18 cellular contexts compared by ENCODE assay signal in the genomic region with DNA sequence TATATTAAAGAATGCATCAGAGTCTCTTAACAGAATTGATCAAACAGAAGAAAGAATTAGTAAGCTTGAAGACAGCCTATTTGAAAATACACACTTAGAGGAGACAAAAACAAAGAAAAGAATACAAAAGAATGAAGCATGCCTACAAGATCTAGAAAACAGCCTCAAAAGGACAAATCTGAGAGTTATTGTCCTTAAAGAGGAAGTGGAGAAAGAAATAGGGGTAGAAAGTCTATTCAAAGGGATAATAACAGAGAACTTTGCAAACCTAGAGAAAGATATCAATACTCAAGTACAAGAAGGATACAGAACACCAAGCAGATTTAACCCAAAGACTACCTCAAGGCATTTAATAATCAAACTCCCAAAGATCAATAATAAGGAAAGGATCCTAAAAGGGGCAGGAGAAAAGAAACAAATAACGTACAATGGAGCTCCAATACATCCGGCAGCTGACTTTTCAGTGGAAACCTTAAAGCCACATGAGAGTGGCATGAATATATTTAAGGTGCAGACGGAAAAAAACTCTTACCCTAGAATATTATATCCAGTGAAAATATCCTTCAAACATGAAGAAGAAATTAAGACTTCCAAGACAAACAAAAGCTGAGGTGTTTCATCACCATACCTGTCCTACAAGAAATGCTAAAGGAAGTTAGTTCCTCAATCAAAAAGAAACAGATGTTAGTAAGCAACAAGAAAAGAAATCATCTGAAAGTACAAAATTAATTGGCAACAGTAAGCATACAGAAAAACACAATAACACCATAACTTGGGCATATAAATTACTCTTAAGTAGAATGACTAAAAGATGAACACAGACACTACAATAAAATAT. TPM values are rescaled to one million over a fixed set of nuclear protein-coding genes. Genes with fewer than 3 reads are reported as not detected.
DNase-seq lines count a peak whose midpoint lies in the region; ATAC-seq, FAIRE-seq and TF ChIP-seq lines count a peak whose summit lies in the region.
"Had no signal": no experiment of that assay in that cellular context is flagged by ENCODE, and none has a peak within 500 bp of the region (broad histone marks: within the 10 kb centered on the region; RNA-seq: fewer than 3 reads in every experiment).

No MANE protein-coding gene starts in this region.

- peak; percentile 53 for FAIRE-seq in D721Med (lab: Jason Lieb, UNC)
- no peak for FAIRE-seq in GM12891 (lab: Jason Lieb, UNC)
- FAIRE-seq: A549, H54 had no signal

- DNase-seq in D721Med (ENCODE audit: insufficient read length, low spot score) = no peak
- no peak for DNase-seq in GM12891 (ENCODE audit: insufficient read length, low spot score)
- peak; percentile 56 for DNase-seq in epithelial cell of esophagus (ENCODE audit: low read depth)
- no peak for DNase-seq in natural killer cell
- DNase-seq in nucleus accumbens (lab: John Stamatoyannopoulos, UW) = no peak
- DNase-seq: BE2C; CD4-positive, alpha-beta memory T cell; DMS153; DMS79 treated with DMSO at 0.1 percent for 48 hours; EL; GM23248 had no signal

- H3K9me3 Mint-ChIP-seq in activated T-helper 17 cell treated with anti-CD3 and anti-CD28 coated beads, Interleukin-2, amount 50 U/mL, for 72 hours = no peaks in the 10 kb centered on the region
- H3K9me3 Mint-ChIP-seq in natural killer cell = no peaks in the 10 kb centered on the region

- H3K4me3 ChIP-seq in epithelial cell of esophagus (ENCODE audit: low read length) = no peak overlapping the region
- H3K4me3 ChIP-seq: A549, GM23248 had no signal

- no peaks in the 10 kb centered on the region for H3K27me3 Mint-ChIP-seq in activated T-helper 17 cell treated with anti-CD3 and anti-CD28 coated beads, Interleukin-2, amount 50 U/mL, for 72 hours
- no peaks in the 10 kb centered on the region for H3K27me3 Mint-ChIP-seq in natural killer cell (ENCODE audit: low read depth in 2 of 2)
- H3K27me3 Mint-ChIP-seq: CD4-positive, alpha-beta memory T cell; IgD-negative memory B cell had no signal

- intact Hi-C loops in natural killer cell (cut with micrococcal nuclease) = no loop called here

- TF ChIP-seq POLR2A in GM12891 (IDR thresholded peaks at IDR 0.05; ENCODE audit: low read depth, low read length) = no peak

- TF ChIP-seq CTCF in D721Med (IDR thresholded peaks at IDR 0.05; ENCODE audit: insufficient read depth, missing control alignments) (no peak), epithelial cell of esophagus (IDR thresholded peaks at IDR 0.05; ENCODE audit: insufficient read depth, low read depth, low read length, missing control alignments) (no peak), natural killer cell (IDR thresholded peaks at IDR 0.05) (no peak)

- H3K4me1 Mint-ChIP-seq in activated T-helper 17 cell treated with anti-CD3 and anti-CD28 coated beads, Interleukin-2, amount 50 U/mL, for 72 hours = peaks cover 44% of the 10 kb centered on the region
- peaks cover 63 to 64% of the 10 kb centered on the region in 2 donors for H3K4me1 Mint-ChIP-seq in natural killer cell

- ATAC-seq in activated T-helper 17 cell treated with anti-CD3 and anti-CD28 coated beads, Interleukin-2, amount 50 U/mL, for 72 hours (replicated peaks) = no peak
- ATAC-seq in natural killer cell (no peak), GM19023 (IDR thresholded peaks at IDR 0.05; ENCODE audit: unreplicated experiment) (no peak), GM19328 (IDR thresholded peaks at IDR 0.05; ENCODE audit: unreplicated experiment) (no peak)
- ATAC-seq: A549, HCT116 had no signal

- H3K4me3 Mint-ChIP-seq in activated T-helper 17 cell treated with anti-CD3 and anti-CD28 coated beads, Interleukin-2, amount 50 U/mL, for 72 hours = no peak overlapping the region
- no peak overlapping the region for H3K4me3 Mint-ChIP-seq in natural killer cell

- H3K27ac Mint-ChIP-seq in activated T-helper 17 cell treated with anti-CD3 and anti-CD28 coated beads, Interleukin-2, amount 50 U/mL, for 72 hours = peak overlapping the region; percentile 45
- H3K27ac Mint-ChIP-seq in natural killer cell = no peak overlapping the region
- H3K27ac Mint-ChIP-seq: IgD-negative memory B cell had no signal

- H3K36me3 Mint-ChIP-seq in activated T-helper 17 cell treated with anti-CD3 and anti-CD28 coated beads, Interleukin-2, amount 50 U/mL, for 72 hours (ENCODE audit: low read depth) = peaks cover 31% of the 10 kb centered on the region
- H3K36me3 Mint-ChIP-seq in natural killer cell = no peaks in the 10 kb centered on the region

TF ChIP-seq in GM12891, 5 proteins besides CTCF, POLR2A, EP300 and RAD21:
- TF ChIP-seq SPI1 (IDR thresholded peaks at IDR 0.05; ENCODE audit: low read depth, low read length) (peak; percentile 32; the same call in 1 of the 2 replicates), POLR2AphosphoS5 (IDR thresholded peaks at IDR 0.05; ENCODE audit: low read depth, low read length) (no peak)

RNA-seq across cellular contexts. Expression of gene LRBA, which starts 36.1 kb away (rescaled TPM):
- polyA plus RNA-seq in GM12891 (2012; ENCODE audit: low read depth, missing spikeins) = 41.6 TPM
- total RNA-seq in activated T-helper 17 cell treated with anti-CD3 and anti-CD28 coated beads, Interleukin-2, amount 50 U/mL, for 72 hours = 10 to 100 TPM; 65.2 to 83.4 TPM
- 10 to 100 TPM; 72.1 to 87.6 (median 83.1) TPM for total RNA-seq in natural killer cell
